In the genomic region with DNA sequence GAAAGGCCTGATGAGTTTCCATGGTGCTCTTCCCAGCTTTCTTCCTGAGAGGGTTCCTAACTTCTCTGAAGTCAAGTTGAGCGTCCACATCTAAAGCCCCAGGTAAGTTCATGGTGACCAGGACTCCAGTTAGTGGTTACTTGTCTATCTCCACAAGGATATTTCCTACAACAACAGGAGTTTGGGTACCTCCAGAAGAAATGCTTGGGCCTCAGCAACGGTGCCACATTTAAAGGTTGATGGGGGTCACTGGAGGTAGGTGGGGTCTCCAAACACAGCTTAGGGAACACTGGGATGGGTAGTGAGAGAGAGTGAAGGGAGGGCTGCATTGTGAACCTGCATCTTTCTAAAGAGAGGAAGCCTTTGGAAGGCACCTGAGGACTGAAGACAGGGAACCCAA, we compare ENCODE assay signal across 7 cellular contexts.
"Had no signal": no experiment of that assay in that cellular context is flagged by ENCODE, and none has a peak within 500 bp of the region (broad histone marks: within the 10 kb centered on the region; RNA-seq: fewer than 3 reads in every experiment).

No MANE protein-coding gene starts in this region.

- DNase-seq: GM23248, GOT3, H7, HFFc6 had no signal

- H3K4me1 ChIP-seq: HAP-1 had no signal

- H3K9me3 Mint-ChIP-seq: HFFc6 had no signal

- H3K36me3 ChIP-seq: HAP-1 had no signal

- H3K9me3 ChIP-seq: HAP-1 had no signal

- H3K27ac ChIP-seq: GM23248, HL-60 had no signal

- H3K4me3 ChIP-seq: GM23248, HAP-1, K562 had no signal

- H3K27ac Mint-ChIP-seq: HFFc6 had no signal

- H3K4me3 Mint-ChIP-seq: HFFc6 had no signal
